In genomic region chr7:2814186-2814530, GRCh38 we compare ENCODE assay signal across 16 cellular contexts. TPM values are rescaled to one million over a fixed set of nuclear protein-coding genes. Genes with fewer than 3 reads are reported as not detected.
DNase-seq lines count a peak whose midpoint lies in the region; ATAC-seq and TF ChIP-seq lines count a peak whose summit lies in the region.
"Had no signal": no experiment of that assay in that cellular context is flagged by ENCODE, and none has a peak within 500 bp of the region (broad histone marks: within the 10 kb centered on the region; RNA-seq: fewer than 3 reads in every experiment).

No MANE protein-coding gene starts in this region.

- WGBS in right cardiac atrium, result 65% methylated on average over 5 of the region's 5 CpGs

- H3K79me2 ChIP-seq in MM.1S (ENCODE audit: low read length), result peaks cover 49% of the 10 kb centered on the region

- no peak for ATAC-seq in right cardiac atrium
- ATAC-seq in GM18520 (IDR thresholded peaks at IDR 0.05; ENCODE audit: unreplicated experiment), result no peak
- no peak for ATAC-seq in HG03457 (IDR thresholded peaks at IDR 0.05; ENCODE audit: unreplicated experiment)
- ATAC-seq: activated CD8-positive, alpha-beta T cell treated with anti-CD3 and anti-CD28 coated beads for 36 hours had no signal

- DNase-seq in SJSA1 (ENCODE audit: low read depth in 1 of 2, low spot score in 2 of 2) (peak in 1 of 2 experiments; percentile 35), right cardiac atrium (no peak), MM.1S (no peak), NCI-H524 treated with DMSO at 0.1 percent for 48 hours (lab: John Stamatoyannopoulos, UW) (no peak)
- DNase-seq: activated CD8-positive, alpha-beta T cell treated with anti-CD3 and anti-CD28 coated beads for 36 hours; activated naive CD4-positive, alpha-beta T cell treated with anti-CD3 and anti-CD28 coated beads, Interleukin-2, amount 50 U/mL, for 16 hours; activated T-cell treated with anti-CD3 and anti-CD28 coated beads, Interleukin-2, amount 50 U/mL, for 1 hour; foreskin fibroblast; midbrain; NCI-H2081; NCI-H524; SIG-M5 had no signal

- no peak overlapping the region for H2AFZ ChIP-seq in MM.1S (ENCODE audit: low read length)

- H3K4me2 ChIP-seq in BLaER1 treated with 17β-estradiol and CSF1 and Interleukin-3, amounts not matched to agents 10 nM and 100 nM, result peak overlapping the region; percentile 82 to 98 (median 95)
- no peak overlapping the region for H3K4me2 ChIP-seq in MM.1S (ENCODE audit: low read depth, low read length)

- no peaks in the 10 kb centered on the region for H3K9me2 ChIP-seq in MM.1S (replicated peaks; ENCODE audit: insufficient read depth, low read length)

- peak overlapping the region; percentile 55 to 83 (median 73); a peak in 21 of 22 replicates for H3K9ac ChIP-seq in BLaER1 treated with 17β-estradiol and CSF1 and Interleukin-3, amounts not matched to agents 10 nM and 100 nM
- H3K9ac ChIP-seq in skeletal muscle tissue (ENCODE audit: low read depth in 1 of 3, low read length in 3 of 3) (peak overlapping the region in 1 of 3 donors; percentile 40), MM.1S (ENCODE audit: low read length) (no peak overlapping the region)

- H3K4me3 ChIP-seq in BLaER1 treated with 17β-estradiol and CSF1 and Interleukin-3, amounts not matched to agents 10 nM and 100 nM, result peak overlapping the region; percentile 33 to 58 (median 50)
- H3K4me3 ChIP-seq in SJSA1, result peak overlapping the region; percentile 28
- no peak overlapping the region for H3K4me3 ChIP-seq in right cardiac atrium (ENCODE audit: low read length)
- H3K4me3 ChIP-seq in skeletal muscle tissue (ENCODE audit: low read length in 3 of 3), result no peak overlapping the region
- H3K4me3 ChIP-seq in MM.1S (ENCODE audit: low read length), result no peak overlapping the region

- peaks cover 3 to 48% (median 17%) of the 10 kb centered on the region in 11 experiments; a peak in 13 of 22 replicates for H4K20me1 ChIP-seq in BLaER1 treated with 17β-estradiol and CSF1 and Interleukin-3, amounts not matched to agents 10 nM and 100 nM
- H4K20me1 ChIP-seq in MM.1S (ENCODE audit: insufficient read depth, low read length), result no peaks in the 10 kb centered on the region

- H3F3A ChIP-seq in MM.1S (ENCODE audit: insufficient read depth, low read length), result no peaks in the 10 kb centered on the region

- H3K4me1 ChIP-seq in BLaER1 treated with 17β-estradiol and CSF1 and Interleukin-3, amounts not matched to agents 10 nM and 100 nM, result peaks cover 70 to 100% (median 92%) of the 10 kb centered on the region in 10 experiments
- H3K4me1 ChIP-seq in SJSA1 (replicated peaks) (peaks cover 68% of the 10 kb centered on the region), right cardiac atrium (ENCODE audit: control insufficient read depth, insufficient read depth, low read length) (peaks cover 23% of the 10 kb centered on the region), skeletal muscle tissue (ENCODE audit: control insufficient read depth in 3 of 3, insufficient read depth in 3 of 3, low read length in 3 of 3) (peaks cover 9 to 12% (median 11%) of the 10 kb centered on the region in 3 donors), MM.1S (ENCODE audit: low read length) (no peaks in the 10 kb centered on the region)

- H3K9me3 ChIP-seq in BLaER1 treated with 17β-estradiol and CSF1 and Interleukin-3, amounts not matched to agents 10 nM and 100 nM (replicated peaks in 1 of 11), result no peaks in the 10 kb centered on the region; a peak in 1 of 22 replicates
- H3K9me3 ChIP-seq in SJSA1 (replicated peaks) (no peaks in the 10 kb centered on the region), right cardiac atrium (ENCODE audit: control insufficient read depth, low read length) (no peaks in the 10 kb centered on the region), skeletal muscle tissue (ENCODE audit: control insufficient read depth in 3 of 3, low read length in 3 of 3) (no peaks in the 10 kb centered on the region), MM.1S (replicated peaks; ENCODE audit: insufficient read depth, low read length) (no peaks in the 10 kb centered on the region)

- intact Hi-C loops in right cardiac atrium (cut with DNase I), result no loop called here

- peaks cover 0 to 25% (median 0%) of the 10 kb centered on the region in 11 experiments; a peak in 3 of 22 replicates for H3K36me3 ChIP-seq in BLaER1 treated with 17β-estradiol and CSF1 and Interleukin-3, amounts not matched to agents 10 nM and 100 nM
- H3K36me3 ChIP-seq in SJSA1, result peaks cover 13% of the 10 kb centered on the region; the same call in 1 of the 2 replicates
- H3K36me3 ChIP-seq in skeletal muscle tissue (ENCODE audit: control insufficient read depth in 3 of 3, insufficient read depth in 3 of 3, low read length in 3 of 3), result peaks cover 0 to 2% (median 0%) of the 10 kb centered on the region in 3 donors
- H3K36me3 ChIP-seq in MM.1S (replicated peaks; ENCODE audit: insufficient read depth, low read length), result no peaks in the 10 kb centered on the region

- peak overlapping the region; percentile 23 to 91 (median 80); a peak in 20 of 22 replicates for H3K27ac ChIP-seq in BLaER1 treated with 17β-estradiol and CSF1 and Interleukin-3, amounts not matched to agents 10 nM and 100 nM
- H3K27ac ChIP-seq in SJSA1 (peak overlapping the region; percentile 80), right cardiac atrium (ENCODE audit: low read length) (peak overlapping the region; percentile 80), skeletal muscle tissue (ENCODE audit: low read depth, low read length) (peak overlapping the region; percentile 49), MM.1S (ENCODE audit: low read length) (no peak overlapping the region)

- no peaks in the 10 kb centered on the region for H3K27me3 ChIP-seq in BLaER1 treated with 17β-estradiol and CSF1 and Interleukin-3, amounts not matched to agents 10 nM and 100 nM
- H3K27me3 ChIP-seq in SJSA1 (replicated peaks) (no peaks in the 10 kb centered on the region), right cardiac atrium (ENCODE audit: control insufficient read depth, insufficient read depth) (no peaks in the 10 kb centered on the region), skeletal muscle tissue (ENCODE audit: control insufficient read depth in 3 of 3, insufficient read depth in 3 of 3, low read length in 3 of 3) (no peaks in the 10 kb centered on the region), MM.1S (replicated peaks; ENCODE audit: insufficient read depth, low read length) (no peaks in the 10 kb centered on the region)

- TF ChIP-seq CTCF in MM.1S (IDR thresholded peaks at IDR 0.05; ENCODE audit: low read length), result no peak

RNA-seq across cellular contexts. Expression of gene GNA12, which starts 29.9 kb away (rescaled TPM):
- total RNA-seq in SJSA1 (2014; rRNA removed; shearing (Covaris generic)), result 16.3 and 31.2 TPM in 2 replicates
- total RNA-seq in right cardiac atrium (10 to 100 TPM; 60.8 to 68.1 (median 64.4) TPM), skeletal muscle tissue (9.9 TPM)
- 32.8 TPM for polyA plus RNA-seq in right cardiac atrium

Comparison
In these comparisons a context has a peak if more than half of its experiments do, and no peak if none do; other contexts are left out.
1. H3K4me3 ChIP-seq: peak in BLaER1 treated with 17β-estradiol and CSF1 and Interleukin-3, amounts not matched to agents 10 nM and 100 nM (10 of 10) and SJSA1 (single experiment); none in right cardiac atrium (single experiment), skeletal muscle tissue (0 of 3) and MM.1S (single experiment).